Comparison of ENCODE assay signal across 18 cellular contexts in the genomic region with DNA sequence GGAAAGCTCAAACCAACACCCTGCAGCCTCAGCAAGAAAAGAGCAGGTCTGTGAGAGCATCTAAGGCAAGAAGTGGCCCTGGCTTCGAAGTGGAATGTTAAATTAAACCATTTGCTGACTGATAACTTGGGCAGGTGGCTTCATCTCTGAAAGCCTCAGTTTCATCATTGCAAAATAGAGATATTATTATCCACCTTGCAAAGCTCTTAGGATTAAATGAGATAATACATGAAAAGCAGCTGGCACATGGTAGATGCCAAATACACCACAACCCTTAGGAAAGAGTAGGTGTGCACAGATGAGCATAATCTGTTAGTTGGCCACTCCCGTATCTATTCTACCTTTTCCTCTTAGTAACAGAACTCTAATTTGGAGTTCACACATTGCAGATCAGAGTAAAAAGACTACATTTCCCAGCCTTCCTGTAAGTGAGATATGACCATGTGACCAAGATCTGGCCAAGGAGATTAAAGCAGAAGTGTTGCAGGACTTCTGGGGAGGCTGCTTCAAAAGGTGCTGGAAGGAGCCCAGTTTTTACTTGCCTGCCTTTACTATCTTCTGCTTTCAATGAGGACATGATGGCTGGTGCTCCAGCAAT.
DNase-seq lines count a peak whose midpoint lies in the region; ATAC-seq, FAIRE-seq and TF ChIP-seq lines count a peak whose summit lies in the region.
"Had no signal": no experiment of that assay in that cellular context is flagged by ENCODE, and none has a peak within 500 bp of the region (broad histone marks: within the 10 kb centered on the region; RNA-seq: fewer than 3 reads in every experiment).

No MANE protein-coding gene starts in this region.

- H3K27ac ChIP-seq in A549 (peak overlapping the region; percentile 73 to 76; a peak in 5 of 6 replicates), IMR-90 (ENCODE audit: insufficient read depth, low read length) (no peak overlapping the region)

- no peak overlapping the region for H4K91ac ChIP-seq in IMR-90 (ENCODE audit: insufficient read depth, low read depth, low read length)

- BruUV-seq in IMR-90 (replicated peaks; lab: Mats Ljungman, UMichigan): no TSS peak

- no peak for DNase-seq in A549 (ENCODE audit: low read depth in 1 of 2, low spot score in 1 of 2)
- no peak for DNase-seq in IMR-90
- no peak for DNase-seq in WTC11 (ENCODE audit: low spot score)
- no peak for DNase-seq in NCI-H2029 treated with DMSO at 0.1 percent for 48 hours (lab: John Stamatoyannopoulos, UW)
- DNase-seq in DMS114 treated with DMSO at 0.1 percent for 48 hours (lab: John Stamatoyannopoulos, UW; ENCODE audit: unreplicated experiment): no peak
- no peak for DNase-seq in effector CD4-positive, alpha-beta T cell
- DNase-seq: activated CD8-positive, alpha-beta memory T cell treated with anti-CD3 and anti-CD28 coated beads, Interleukin-2, amount 10 ng/mL, durations not matched to agents 7 days and 5 days; activated effector memory CD4-positive, alpha-beta T cell treated with Interleukin-2 at 50 U/mL for 16 hours; amygdala; CD8-positive, alpha-beta T cell; foreskin fibroblast; NCI-H1092; NCI-H774; right cardiac atrium; T-helper 17 cell had no signal

- H3K14ac ChIP-seq in IMR-90 (replicated peaks; ENCODE audit: low read depth, low read length): no peak overlapping the region

- H3K4me3 Mint-ChIP-seq in WTC11: no peak overlapping the region
- H3K4me3 Mint-ChIP-seq: activated CD8-positive, alpha-beta memory T cell treated with anti-CD3 and anti-CD28 coated beads, Interleukin-2, amount 10 ng/mL, durations not matched to agents 7 days and 5 days; CD8-positive, alpha-beta T cell; T-helper 17 cell had no signal

- H2BK20ac ChIP-seq in IMR-90 (ENCODE audit: low read depth, low read length): peak overlapping the region; percentile 71

- no peak overlapping the region for H3K56ac ChIP-seq in IMR-90 (ENCODE audit: extremely low read depth, insufficient read depth, low read length)

- H3K27me3 Mint-ChIP-seq in WTC11 (ENCODE audit: low read depth): peaks cover 77% of the 10 kb centered on the region
- H3K27me3 Mint-ChIP-seq: activated CD8-positive, alpha-beta memory T cell treated with anti-CD3 and anti-CD28 coated beads, Interleukin-2, amount 10 ng/mL, durations not matched to agents 7 days and 5 days; T-helper 17 cell had no signal

- TF ChIP-seq EP300 in A549 (IDR thresholded peaks at IDR 0.05): no peak

- peak overlapping the region; percentile 59 for H2AK5ac ChIP-seq in IMR-90 (ENCODE audit: low read depth, low read length)

- POLR2A ChIA-PET in A549 (lab: Yijun Ruan, JAX): no interaction called here
- POLR2A ChIA-PET in IMR-90 (lab: Charles Lee; ENCODE audit: unreplicated experiment): interaction anchor here (0.8 kb wide), 1 partner anchor 71 kb away, joined by 3 read pairs; no protein-coding TSS in a partner anchor
- POLR2A ChIA-PET in WTC11 (lab: Charles Lee): no interaction called here

- H2BK5ac ChIP-seq in IMR-90 (ENCODE audit: low read depth, low read length, poor library complexity, severe bottlenecking): no peak overlapping the region

- TF ChIP-seq RAD21 in A549 (conservative IDR thresholded peaks at IDR 0.05 in 1 of 2, IDR thresholded peaks at IDR 0.05 in 1 of 2) (no peak), IMR-90 (IDR thresholded peaks at IDR 0.05; ENCODE audit: low read length) (no peak)

- no peak overlapping the region for H3K4me3 ChIP-seq in A549
- no peak overlapping the region for H3K4me3 ChIP-seq in IMR-90 (ENCODE audit: insufficient read depth, low read depth, low read length)

- CTCF ChIA-PET in A549 (lab: Yijun Ruan, JAX) (interaction anchor here (0.8 to 1.2 kb wide), 3 partner anchors 14 to 147 kb away, joined by 3 read pairs; no protein-coding TSS in a partner anchor), IMR-90 (lab: Yijun Ruan, JAX) (no interaction called here), WTC11 (lab: Charles Lee) (no interaction called here)

- H4K20me1 ChIP-seq in IMR-90 (ENCODE audit: insufficient read depth, low read length): no peaks in the 10 kb centered on the region

- H3K79me1 ChIP-seq in IMR-90 (ENCODE audit: low read depth in 1 of 2, low read length in 2 of 2): peaks cover 21 to 59% of the 10 kb centered on the region in 2 experiments

- peaks cover 17% of the 10 kb centered on the region for H3K4me1 Mint-ChIP-seq in WTC11
- H3K4me1 Mint-ChIP-seq: activated CD8-positive, alpha-beta memory T cell treated with anti-CD3 and anti-CD28 coated beads, Interleukin-2, amount 10 ng/mL, durations not matched to agents 7 days and 5 days; T-helper 17 cell had no signal

- peak; percentile 91 for FAIRE-seq in A549 (lab: Jason Lieb, UNC)

- no peak overlapping the region for H2AFZ ChIP-seq in IMR-90 (replicated peaks; ENCODE audit: low read length, poor library complexity)

- no peak overlapping the region for H2AK9ac ChIP-seq in IMR-90 (replicated peaks; ENCODE audit: low read depth, low read length, poor library complexity)

- H3K23ac ChIP-seq in IMR-90 (ENCODE audit: low read depth, low read length): peak overlapping the region; percentile 44; the same call in 1 of the 2 replicates

- in situ Hi-C loops in IMR-90 (cut with MboI; ENCODE audit: low sequenced_read_pairs): no loop called here

- no peak overlapping the region for H3K9ac ChIP-seq in IMR-90 (ENCODE audit: low read depth, low read length)

- dilution Hi-C loops in IMR-90 (cut with HindIII; ENCODE audit: low sequenced_read_pairs, unreplicated experiment): no loop called here

- H3K4ac ChIP-seq in IMR-90 (ENCODE audit: low read depth, low read length): peak overlapping the region; percentile 28; the same call in 1 of the 2 replicates

- peak overlapping the region; percentile 83 for H2BK120ac ChIP-seq in IMR-90 (ENCODE audit: low read depth, low read length)

- no peaks in the 10 kb centered on the region for H3K36me3 ChIP-seq in IMR-90 (ENCODE audit: control insufficient read depth, insufficient read depth, low read length)

- H3K9me3 ChIP-seq in A549: no peaks in the 10 kb centered on the region
- H3K9me3 ChIP-seq in IMR-90 (ENCODE audit: control insufficient read depth, insufficient read depth, low read length): no peaks in the 10 kb centered on the region

- H3K9me3 Mint-ChIP-seq in WTC11: 0 out of 2 replicates have a peak, but pooled peaks cover 5% of the 10 kb centered on the region
- H3K9me3 Mint-ChIP-seq: CD8-positive, alpha-beta T cell had no signal

- H3K18ac ChIP-seq in IMR-90 (ENCODE audit: low read depth, low read length): peak overlapping the region; percentile 23; the same call in 1 of the 2 replicates

- TF ChIP-seq POLR2A in A549 (IDR thresholded peaks at IDR 0.05; ENCODE audit: low read length) (no peak), IMR-90 (IDR thresholded peaks at IDR 0.05; ENCODE audit: low read depth, low read length) (no peak)

- WGBS in A549 (ENCODE audit: missing lambda C conversion rate): 97% methylated on average over 2 of the region's 2 CpGs
- no CpG with 5 or more reads among the region's 2 CpGs for WGBS in IMR-90 (ENCODE audit: extremely low coverage in 2 of 2, insufficient read length in 1 of 2), 2 experiments

- peaks cover 32% of the 10 kb centered on the region for H3K9me1 ChIP-seq in IMR-90 (ENCODE audit: insufficient read depth, low read length)

- no peak overlapping the region for H4K5ac ChIP-seq in IMR-90 (ENCODE audit: low read depth, low read length)

- no peak overlapping the region for H2BK15ac ChIP-seq in IMR-90 (ENCODE audit: low read depth, low read length)

- no peak overlapping the region for H3K27ac Mint-ChIP-seq in WTC11
- H3K27ac Mint-ChIP-seq: activated CD8-positive, alpha-beta memory T cell treated with anti-CD3 and anti-CD28 coated beads, Interleukin-2, amount 10 ng/mL, durations not matched to agents 7 days and 5 days; CD8-positive, alpha-beta T cell; T-helper 17 cell had no signal

- TF ChIP-seq CTCF in A549 (IDR thresholded peaks at IDR 0.05) (no peak), IMR-90 (conservative IDR thresholded peaks at IDR 0.05; ENCODE audit: low read depth, low read length) (no peak), WTC11 (IDR thresholded peaks at IDR 0.05) (no peak)

- H4K8ac ChIP-seq in IMR-90 (ENCODE audit: low read depth in 2 of 2, low read length in 2 of 2): peak overlapping the region in 1 of 2 experiments; percentile 37; a peak in 1 of 4 replicates

- H3K4me2 ChIP-seq in A549 (no peak overlapping the region), IMR-90 (ENCODE audit: low read depth, low read length) (no peak overlapping the region)

- H3K4me1 ChIP-seq in A549: peaks cover 74% of the 10 kb centered on the region
- H3K4me1 ChIP-seq in IMR-90 (ENCODE audit: control insufficient read depth, insufficient read depth, low read length): peaks cover 27% of the 10 kb centered on the region

- intact Hi-C loops in IMR-90 (cut with micrococcal nuclease): no loop called here

- no peaks in the 10 kb centered on the region for H3K36me3 Mint-ChIP-seq in WTC11
- H3K36me3 Mint-ChIP-seq: activated CD8-positive, alpha-beta memory T cell treated with anti-CD3 and anti-CD28 coated beads, Interleukin-2, amount 10 ng/mL, durations not matched to agents 7 days and 5 days; CD8-positive, alpha-beta T cell had no signal

- H3K27me3 ChIP-seq in IMR-90 (ENCODE audit: control insufficient read depth, insufficient read depth, low read length): no peaks in the 10 kb centered on the region

- no peak for ATAC-seq in A549
- peak; percentile 36 for ATAC-seq in GM18858 (IDR thresholded peaks at IDR 0.05; ENCODE audit: unreplicated experiment)
- no peak for ATAC-seq in IMR-90 (ENCODE audit: low read depth)
- no peak; the same call in 1 of the 2 replicates for ATAC-seq in WTC11
- ATAC-seq in GM19351 (IDR thresholded peaks at IDR 0.05; ENCODE audit: unreplicated experiment): no peak
- ATAC-seq: activated CD8-positive, alpha-beta memory T cell treated with anti-CD3 and anti-CD28 coated beads, Interleukin-2, amount 10 ng/mL, durations not matched to agents 7 days and 5 days; CD8-positive, alpha-beta T cell; left lobe of liver; right cardiac atrium; T-helper 17 cell had no signal

TF ChIP-seq in A549, 52 proteins besides CTCF, POLR2A, EP300 and RAD21 (continues in another document):
- TF ChIP-seq MAZ (IDR thresholded peaks at IDR 0.05; ENCODE audit: borderline replicate concordance, low read depth, low read length) (no peak), HDAC2 (IDR thresholded peaks at IDR 0.05) (no peak), SMC3 (IDR thresholded peaks at IDR 0.05) (no peak), ESRRA (IDR thresholded peaks at IDR 0.05; ENCODE audit: borderline replicate concordance, low read length) (no peak)

TF ChIP-seq in WTC11, 78 proteins besides CTCF, POLR2A, EP300 and RAD21 (continues in another document):
- TF ChIP-seq FOXJ3 (CRISPR knock-in tag; IDR thresholded peaks at IDR 0.05; ENCODE audit: borderline replicate concordance): no peak
- TF ChIP-seq ZNF396 (CRISPR knock-in tag; IDR thresholded peaks at IDR 0.05; ENCODE audit: borderline replicate concordance): no peak
- TF ChIP-seq, protein P1, sequence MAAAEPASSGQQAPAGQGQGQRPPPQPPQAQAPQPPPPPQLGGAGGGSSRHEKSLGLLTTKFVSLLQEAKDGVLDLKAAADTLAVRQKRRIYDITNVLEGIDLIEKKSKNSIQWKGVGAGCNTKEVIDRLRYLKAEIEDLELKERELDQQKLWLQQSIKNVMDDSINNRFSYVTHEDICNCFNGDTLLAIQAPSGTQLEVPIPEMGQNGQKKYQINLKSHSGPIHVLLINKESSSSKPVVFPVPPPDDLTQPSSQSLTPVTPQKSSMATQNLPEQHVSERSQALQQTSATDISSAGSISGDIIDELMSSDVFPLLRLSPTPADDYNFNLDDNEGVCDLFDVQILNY (CRISPR knock-in tag; IDR thresholded peaks at IDR 0.05): no peak
- TF ChIP-seq ZNF232 (CRISPR knock-in tag; IDR thresholded peaks at IDR 0.05): no peak
